8 cellular contexts compared by ENCODE assay signal in genomic region chr1:165630629-165631402, GRCh38.
DNase-seq lines count a peak whose midpoint lies in the region; ATAC-seq lines count a peak whose summit lies in the region.

MGST3 (plus strand) TSS chr1:165631234; CDS start chr1:165649848, 18,614 bp downstream.

- peak; percentile 86 for ATAC-seq in GM19397 (IDR thresholded peaks at IDR 0.05; ENCODE audit: unreplicated experiment)
- ATAC-seq in HG03565 (IDR thresholded peaks at IDR 0.05; ENCODE audit: unreplicated experiment), result peak; percentile 74

- DNase-seq in CD1c-positive myeloid dendritic cell (ENCODE audit: extremely low spot score) (peak; percentile 99), NCI-H748 treated with DMSO at 0.1 percent for 48 hours (lab: John Stamatoyannopoulos, UW) (peak; percentile 91), dedifferentiated amniotic fluid mesenchymal stem cell (ENCODE audit: extremely low spot score) (peak; percentile 92), left kidney (ENCODE audit: low read depth, low spot score) (peak; percentile 99)
- DNase-seq in activated CD4-positive, alpha-beta T cell treated with anti-CD3 and anti-CD28 coated beads, Interleukin-2, amount 50 U/mL, for 24 hours (ENCODE audit: low read depth in 1 of 2, low spot score in 1 of 2), result peak; percentile 85 to 91
- peak; percentile 94 to 96 for DNase-seq in stimulated activated CD4-positive, alpha-beta T cell treated with anti-CD3 and anti-CD28 coated beads, Interleukin-2, amount 100 ng/mL, for 24 hours

Comparison
In these comparisons a context has a peak if more than half of its experiments do, and no peak if none do; other contexts are left out.
1. Peak in every context shown above with its lines: DNase-seq and ATAC-seq.